Comparison of ENCODE assay signal across 37 cellular contexts in the genomic region with DNA sequence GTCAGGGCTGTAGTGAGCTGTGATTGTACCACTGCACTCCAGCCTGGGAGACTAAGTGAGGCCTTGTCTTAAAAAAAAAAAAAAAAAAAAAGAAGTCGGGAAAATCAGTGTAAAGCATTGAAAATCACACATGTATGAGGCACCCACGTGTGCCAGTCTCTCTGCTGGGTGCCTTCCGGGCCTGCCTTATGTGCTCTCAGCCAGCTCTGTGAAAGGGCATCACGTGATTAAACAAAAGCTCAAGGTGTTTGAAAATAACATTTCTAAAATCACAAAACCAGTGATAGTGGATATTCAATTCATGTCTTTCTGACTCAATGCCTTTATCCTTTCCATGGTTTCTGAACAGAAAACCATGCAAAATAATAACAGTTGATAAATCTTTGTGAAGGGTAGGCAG.
"Had no signal": no experiment of that assay in that cellular context is flagged by ENCODE, and none has a peak within 500 bp of the region (broad histone marks: within the 10 kb centered on the region; RNA-seq: fewer than 3 reads in every experiment).

No MANE protein-coding gene starts in this region.

- DNase-seq: activated B cell treated with CpG ODN at 0.5 μM for 24 hours; activated CD4-positive, alpha-beta memory T cell treated with anti-CD3 and anti-CD28 coated beads, Interleukin-2, amount 10 ng/mL, durations not matched to agents 7 days and 5 days; activated CD4-positive, alpha-beta T cell treated with anti-CD3 and anti-CD28 coated beads for 4 hours; activated CD4-positive, alpha-beta T cell treated with anti-CD3 and anti-CD28 coated beads, Interleukin-2, amount 10 ng/mL, durations not matched to agents 24 days and 14 days; activated CD4-positive, alpha-beta T cell treated with anti-CD3 and anti-CD28 coated beads, Interleukin-2, amount 50 U/mL, for 1 hour; activated CD4-positive, alpha-beta T cell treated with anti-CD3 and anti-CD28 coated beads, Interleukin-2, amount 50 U/mL, for 4 hours; activated CD4-positive, CD25-positive, alpha-beta regulatory T cell treated with anti-CD3 and anti-CD28 coated beads, Interleukin-2, amount 50 U/mL, for 72 hours; activated CD8-positive, alpha-beta memory T cell treated with anti-CD3 and anti-CD28 coated beads for 24 hours; activated CD8-positive, alpha-beta memory T cell treated with anti-CD3 and anti-CD28 coated beads, Interleukin-2, amount 10 ng/mL, durations not matched to agents 7 days and 5 days; activated CD8-positive, alpha-beta memory T cell treated with anti-CD3 and anti-CD28 coated beads, Interleukin-2, amount 50 U/mL, for 48 hours; activated CD8-positive, alpha-beta T cell treated with anti-CD3 and anti-CD28 coated beads, Interleukin-2, amount 10 ng/mL, durations not matched to agents 7 days and 5 days; activated effector memory CD4-positive, alpha-beta T cell treated with Interleukin-2 at 50 U/mL for 16 hours; activated gamma-delta T cell; activated naive CD4-positive, alpha-beta T cell treated with anti-CD3 and anti-CD28 coated beads, Interleukin-2, amount 10 ng/mL, durations not matched to agents 7 days and 5 days; activated naive CD4-positive, alpha-beta T cell treated with Interleukin-2 at 50 U/mL for 16 hours; activated naive CD8-positive, alpha-beta T cell treated with anti-CD3 and anti-CD28 coated beads, Interleukin-2, amount 10 ng/mL, durations not matched to agents 7 days and 5 days; activated naive CD8-positive, alpha-beta T cell treated with anti-CD3 and anti-CD28 coated beads, Interleukin-2, amount 50 U/mL, for 24 hours; activated T-cell treated with anti-CD3 and anti-CD28 coated beads, Interleukin-2, amount 50 U/mL, for 24 hours; activated T-cell treated with anti-CD3 and anti-CD28 coated beads, Interleukin-2, amount 50 U/mL, for 48 hours; amygdala; anterior cingulate cortex; caudate nucleus; cerebellar nuclear complex; T-helper 1 cell; T-helper 2 cell; T-helper 9 cell had no signal

- H3K27me3 ChIP-seq: ascending aorta, cardiac muscle cell had no signal

- H3K36me3 Mint-ChIP-seq: activated CD8-positive, alpha-beta memory T cell treated with anti-CD3 and anti-CD28 coated beads, Interleukin-2, amount 10 ng/mL, durations not matched to agents 7 days and 5 days; activated naive CD4-positive, alpha-beta T cell treated with anti-CD3 and anti-CD28 coated beads, Interleukin-2, amount 10 ng/mL, durations not matched to agents 7 days and 5 days; activated naive CD4-positive, alpha-beta T cell treated with anti-CD3 and anti-CD28 coated beads, Interleukin-2, amount 50 U/mL, for 24 hours; activated naive CD8-positive, alpha-beta T cell; activated naive CD8-positive, alpha-beta T cell treated with anti-CD3 and anti-CD28 coated beads, Interleukin-2, amount 10 ng/mL, durations not matched to agents 7 days and 5 days; brain had no signal

- H3K27me3 Mint-ChIP-seq: activated naive CD8-positive, alpha-beta T cell had no signal

- H3K4me1 Mint-ChIP-seq: activated CD4-positive, alpha-beta memory T cell treated with anti-CD3 and anti-CD28 coated beads, Interleukin-2, amount 10 ng/mL, durations not matched to agents 7 days and 5 days; activated CD4-positive, alpha-beta T cell treated with anti-CD3 and anti-CD28 coated beads, Interleukin-2, amount 10 ng/mL, durations not matched to agents 24 days and 14 days; activated CD8-positive, alpha-beta memory T cell treated with anti-CD3 and anti-CD28 coated beads, Interleukin-2, amount 10 ng/mL, durations not matched to agents 7 days and 5 days; activated naive CD4-positive, alpha-beta T cell treated with anti-CD3 and anti-CD28 coated beads, Interleukin-2, amount 10 ng/mL, durations not matched to agents 7 days and 5 days; activated naive CD4-positive, alpha-beta T cell treated with anti-CD3 and anti-CD28 coated beads, Interleukin-2, amount 50 U/mL, for 24 hours; activated naive CD8-positive, alpha-beta T cell treated with anti-CD3 and anti-CD28 coated beads, Interleukin-2, amount 10 ng/mL, durations not matched to agents 7 days and 5 days; activated naive CD8-positive, alpha-beta T cell treated with anti-CD3 and anti-CD28 coated beads, Interleukin-2, amount 50 U/mL, for 24 hours had no signal

- H3K9me3 ChIP-seq: ascending aorta had no signal

- H3K27ac Mint-ChIP-seq: activated B cell treated with CpG ODN at 0.5 μM for 24 hours; activated CD4-positive, alpha-beta memory T cell treated with anti-CD3 and anti-CD28 coated beads, Interleukin-2, amount 10 ng/mL, durations not matched to agents 7 days and 5 days; activated CD4-positive, alpha-beta T cell treated with anti-CD3 and anti-CD28 coated beads, Interleukin-2, amount 10 ng/mL, durations not matched to agents 24 days and 14 days; activated CD8-positive, alpha-beta memory T cell treated with anti-CD3 and anti-CD28 coated beads, Interleukin-2, amount 10 ng/mL, durations not matched to agents 7 days and 5 days; activated CD8-positive, alpha-beta T cell treated with anti-CD3 and anti-CD28 coated beads, Interleukin-2, amount 10 ng/mL, durations not matched to agents 7 days and 5 days; activated naive CD4-positive, alpha-beta T cell treated with anti-CD3 and anti-CD28 coated beads, Interleukin-2, amount 10 ng/mL, durations not matched to agents 7 days and 5 days; activated naive CD4-positive, alpha-beta T cell treated with anti-CD3 and anti-CD28 coated beads, Interleukin-2, amount 50 U/mL, for 24 hours; activated naive CD8-positive, alpha-beta T cell; activated naive CD8-positive, alpha-beta T cell treated with anti-CD3 and anti-CD28 coated beads, Interleukin-2, amount 10 ng/mL, durations not matched to agents 7 days and 5 days; activated naive CD8-positive, alpha-beta T cell treated with anti-CD3 and anti-CD28 coated beads, Interleukin-2, amount 50 U/mL, for 24 hours; activated T-cell treated with anti-CD3 and anti-CD28 coated beads, Interleukin-2, amount 50 U/mL, for 24 hours; activated T-helper 2 cell treated with anti-CD3 and anti-CD28 coated beads, Interferon-gamma antibody, Interleukin-2, Interleukin-4, amounts not matched to agents 10 μg/mL and 5 μg/mL and 100 μg/mL, durations not matched to agents 14 hours and 24 hours and 36 hours; brain; T-helper 1 cell treated with Interleukin-12 subunit alpha and Interleukin-12 subunit beta and Interleukin-4 antibody, amounts not matched to agents 30 μg/mL and 1 μg/mL, for 36 hours; T-helper 2 cell treated with Interferon-gamma antibody and Interleukin-4, amounts not matched to agents 5 μg/mL and 100 μg/mL, for 36 hours had no signal

- H3K4me3 Mint-ChIP-seq: activated B cell treated with CpG ODN at 0.5 μM for 24 hours; activated CD4-positive, alpha-beta memory T cell treated with anti-CD3 and anti-CD28 coated beads, Interleukin-2, amount 10 ng/mL, durations not matched to agents 7 days and 5 days; activated CD4-positive, alpha-beta T cell treated with anti-CD3 and anti-CD28 coated beads, Interleukin-2, amount 10 ng/mL, durations not matched to agents 24 days and 14 days; activated CD8-positive, alpha-beta memory T cell treated with anti-CD3 and anti-CD28 coated beads, Interleukin-2, amount 10 ng/mL, durations not matched to agents 7 days and 5 days; activated CD8-positive, alpha-beta T cell treated with anti-CD3 and anti-CD28 coated beads, Interleukin-2, amount 10 ng/mL, durations not matched to agents 7 days and 5 days; activated naive CD4-positive, alpha-beta T cell treated with anti-CD3 and anti-CD28 coated beads, Interleukin-2, amount 10 ng/mL, durations not matched to agents 7 days and 5 days; activated naive CD4-positive, alpha-beta T cell treated with anti-CD3 and anti-CD28 coated beads, Interleukin-2, amount 50 U/mL, for 24 hours; activated naive CD8-positive, alpha-beta T cell; activated naive CD8-positive, alpha-beta T cell treated with anti-CD3 and anti-CD28 coated beads, Interleukin-2, amount 10 ng/mL, durations not matched to agents 7 days and 5 days; activated naive CD8-positive, alpha-beta T cell treated with anti-CD3 and anti-CD28 coated beads, Interleukin-2, amount 50 U/mL, for 24 hours; activated T-cell treated with anti-CD3 and anti-CD28 coated beads, Interleukin-2, amount 50 U/mL, for 24 hours; brain; central memory CD8-positive, alpha-beta T cell; T-helper 1 cell treated with Interleukin-12 subunit alpha and Interleukin-12 subunit beta and Interleukin-4 antibody, amounts not matched to agents 30 μg/mL and 1 μg/mL, for 36 hours; T-helper 2 cell treated with Interferon-gamma antibody and Interleukin-4, amounts not matched to agents 5 μg/mL and 100 μg/mL, for 36 hours had no signal

- H3K4me1 ChIP-seq: ascending aorta had no signal

- ATAC-seq: activated CD8-positive, alpha-beta memory T cell treated with anti-CD3 and anti-CD28 coated beads, Interleukin-2, amount 10 ng/mL, durations not matched to agents 7 days and 5 days; activated CD8-positive, alpha-beta T cell treated with anti-CD3 and anti-CD28 coated beads, Interleukin-2, amount 10 ng/mL, durations not matched to agents 7 days and 5 days; activated naive CD8-positive, alpha-beta T cell treated with anti-CD3 and anti-CD28 coated beads, Interleukin-2, amount 50 U/mL, for 24 hours had no signal

- H3K27ac ChIP-seq: ascending aorta, cardiac muscle cell, VCaP had no signal

- H3K4me3 ChIP-seq: ascending aorta, cardiac muscle cell had no signal

- H3K9me3 Mint-ChIP-seq: activated CD4-positive, alpha-beta memory T cell treated with anti-CD3 and anti-CD28 coated beads, Interleukin-2, amount 10 ng/mL, durations not matched to agents 7 days and 5 days; activated CD4-positive, alpha-beta T cell treated with anti-CD3 and anti-CD28 coated beads, Interleukin-2, amount 10 ng/mL, durations not matched to agents 24 days and 14 days; activated naive CD4-positive, alpha-beta T cell treated with anti-CD3 and anti-CD28 coated beads, Interleukin-2, amount 10 ng/mL, durations not matched to agents 7 days and 5 days; activated naive CD4-positive, alpha-beta T cell treated with anti-CD3 and anti-CD28 coated beads, Interleukin-2, amount 50 U/mL, for 24 hours; activated naive CD8-positive, alpha-beta T cell treated with anti-CD3 and anti-CD28 coated beads, Interleukin-2, amount 10 ng/mL, durations not matched to agents 7 days and 5 days; activated naive CD8-positive, alpha-beta T cell treated with anti-CD3 and anti-CD28 coated beads, Interleukin-2, amount 50 U/mL, for 24 hours; activated T-cell treated with anti-CD3 and anti-CD28 coated beads, Interleukin-2, amount 50 U/mL, for 24 hours; brain; central memory CD8-positive, alpha-beta T cell had no signal

- FAIRE-seq: TTC549 had no signal

- H3K36me3 ChIP-seq: ascending aorta, cardiac muscle cell had no signal
